In genomic region chr6:127343753-127344659, GRCh38 we compare ENCODE assay signal across 8 cellular contexts. TPM values are rescaled to one million over a fixed set of nuclear protein-coding genes. Genes with fewer than 3 reads are reported as not detected.
DNase-seq lines count a peak whose midpoint lies in the region; TF ChIP-seq lines count a peak whose summit lies in the region.

No MANE protein-coding gene starts in this region.

- POLR2A ChIA-PET in activated CD4-positive, alpha-beta T cell treated with anti-CD3 and anti-CD28 coated beads, Interleukin-2, amount 10 ng/mL, durations not matched to agents 7 days and 5 days (lab: Charles Lee): interaction anchor here (0.7 kb wide), 1 partner anchor 76 kb away, joined by 4 read pairs; no protein-coding TSS in a partner anchor

- H3K4me1 ChIP-seq in MM.1S (ENCODE audit: low read length): peaks cover 5% of the 10 kb centered on the region; the same call in 1 of the 2 replicates
- H3K4me1 ChIP-seq in adrenal gland (replicated peaks in 1 of 2): peaks cover 15 to 31% of the 10 kb centered on the region in 2 donors
- H3K4me1 ChIP-seq in iPS-15b (ENCODE audit: control insufficient read depth, insufficient read depth, low read length): peaks cover 10% of the 10 kb centered on the region
- H3K4me1 ChIP-seq in stomach smooth muscle (ENCODE audit: control insufficient read depth, insufficient read depth, low read length): peaks cover 15% of the 10 kb centered on the region

- peaks cover 49% of the 10 kb centered on the region for H3K79me2 ChIP-seq in MM.1S (ENCODE audit: low read length)

- peak overlapping the region; percentile 82 for H3K4me2 ChIP-seq in MM.1S (ENCODE audit: low read depth, low read length)

- 8 to 11% (median 10%) methylated on average over 27 of the region's 27 CpGs for WGBS in adrenal gland, 4 donors

- no peak for TF ChIP-seq CTCF in MM.1S (IDR thresholded peaks at IDR 0.05; ENCODE audit: low read length)
- TF ChIP-seq CTCF in adrenal gland (IDR thresholded peaks at IDR 0.05): no peak

- H3K9me2 ChIP-seq in MM.1S (replicated peaks; ENCODE audit: insufficient read depth, low read length): no peaks in the 10 kb centered on the region

- peaks cover 11% of the 10 kb centered on the region for H3K4me1 Mint-ChIP-seq in activated CD4-positive, alpha-beta T cell treated with anti-CD3 and anti-CD28 coated beads, Interleukin-2, amount 10 ng/mL, durations not matched to agents 7 days and 5 days

- H3K27me3 Mint-ChIP-seq in activated CD4-positive, alpha-beta T cell treated with anti-CD3 and anti-CD28 coated beads, Interleukin-2, amount 10 ng/mL, durations not matched to agents 7 days and 5 days: no peaks in the 10 kb centered on the region

- H3K27me3 ChIP-seq in MM.1S (replicated peaks; ENCODE audit: insufficient read depth, low read length) (no peaks in the 10 kb centered on the region), adrenal gland (no peaks in the 10 kb centered on the region), iPS-15b (ENCODE audit: control insufficient read depth, insufficient read depth, low read length) (peaks cover 6% of the 10 kb centered on the region), stomach smooth muscle (ENCODE audit: control insufficient read depth in 1 of 2, insufficient read depth in 2 of 2, low read length in 2 of 2) (no peaks in the 10 kb centered on the region)

- peaks cover 3% of the 10 kb centered on the region; the same call in 1 of the 2 replicates for H3F3A ChIP-seq in MM.1S (ENCODE audit: insufficient read depth, low read length)

- CTCF ChIA-PET in activated CD4-positive, alpha-beta T cell treated with anti-CD3 and anti-CD28 coated beads, Interleukin-2, amount 10 ng/mL, durations not matched to agents 7 days and 5 days (lab: Charles Lee): no interaction called here

- H3K27ac ChIP-seq in MM.1S (ENCODE audit: low read length) (peak overlapping the region; percentile 63; the same call in 1 of the 2 replicates), adrenal gland (peak overlapping the region in 4 of 5 donors; percentile 25 to 82 (median 74)), stomach smooth muscle (ENCODE audit: low read length) (peak overlapping the region; percentile 69)

- TF ChIP-seq POLR2A in adrenal gland (IDR thresholded peaks at IDR 0.05): no peak

- H4K20me1 ChIP-seq in MM.1S (ENCODE audit: insufficient read depth, low read length): no peaks in the 10 kb centered on the region

- intact Hi-C loops in adrenal gland (cut with DNase I): no loop called here

- peak overlapping the region; percentile 89 for H3K4me3 ChIP-seq in MM.1S (ENCODE audit: low read length)
- H3K4me3 ChIP-seq in adrenal gland: peak overlapping the region; percentile 17 to 96 (median 70)
- peak overlapping the region; percentile 93 for H3K4me3 ChIP-seq in iPS-15b (ENCODE audit: low read depth, low read length)
- peak overlapping the region; percentile 92 to 93 for H3K4me3 ChIP-seq in stomach smooth muscle (ENCODE audit: low read length in 2 of 2)

- H3K9ac ChIP-seq in MM.1S (ENCODE audit: low read length) (peak overlapping the region; percentile 79), iPS-15b (ENCODE audit: low read depth, low read length) (peak overlapping the region; percentile 71), stomach smooth muscle (ENCODE audit: low read length in 2 of 2) (peak overlapping the region; percentile 80 to 86)

- H2AFZ ChIP-seq in MM.1S (ENCODE audit: low read length): peak overlapping the region; percentile 86

- peaks cover 3% of the 10 kb centered on the region for H3K9me3 Mint-ChIP-seq in activated CD4-positive, alpha-beta T cell treated with anti-CD3 and anti-CD28 coated beads, Interleukin-2, amount 10 ng/mL, durations not matched to agents 7 days and 5 days

- peaks cover 7% of the 10 kb centered on the region for H3K36me3 Mint-ChIP-seq in activated CD4-positive, alpha-beta T cell treated with anti-CD3 and anti-CD28 coated beads, Interleukin-2, amount 10 ng/mL, durations not matched to agents 7 days and 5 days (ENCODE audit: low read depth)

- H3K9me3 ChIP-seq in MM.1S (replicated peaks; ENCODE audit: insufficient read depth, low read length) (no peaks in the 10 kb centered on the region), adrenal gland (replicated peaks in 1 of 3) (no peaks in the 10 kb centered on the region), iPS-15b (ENCODE audit: control insufficient read depth, insufficient read depth, low read length) (no peaks in the 10 kb centered on the region), stomach smooth muscle (ENCODE audit: control insufficient read depth in 2 of 2, low read length in 2 of 2) (no peaks in the 10 kb centered on the region)

- DNase-seq in activated CD4-positive, alpha-beta T cell treated with anti-CD3 and anti-CD28 coated beads, Interleukin-2, amount 10 ng/mL, durations not matched to agents 7 days and 5 days: peak; percentile 25
- DNase-seq in activated CD4-positive, alpha-beta T cell treated with anti-CD3 and anti-CD28 coated beads for 48 hours: no peak
- DNase-seq in MM.1S (peak; percentile 37), adrenal gland (no peak), COR-L47 (lab: John Stamatoyannopoulos, UW) (no peak), UCSD-AML1 (lab: John Stamatoyannopoulos, UW; ENCODE audit: unreplicated experiment) (no peak)

- H3K4me3 Mint-ChIP-seq in activated CD4-positive, alpha-beta T cell treated with anti-CD3 and anti-CD28 coated beads, Interleukin-2, amount 10 ng/mL, durations not matched to agents 7 days and 5 days: no peak overlapping the region

- H3K27ac Mint-ChIP-seq in activated CD4-positive, alpha-beta T cell treated with anti-CD3 and anti-CD28 coated beads, Interleukin-2, amount 10 ng/mL, durations not matched to agents 7 days and 5 days: no peak overlapping the region

- H3K36me3 ChIP-seq in MM.1S (replicated peaks; ENCODE audit: insufficient read depth, low read length) (no peaks in the 10 kb centered on the region), adrenal gland (replicated peaks in 1 of 2) (no peaks in the 10 kb centered on the region), iPS-15b (ENCODE audit: control insufficient read depth, insufficient read depth, low read length) (no peaks in the 10 kb centered on the region), stomach smooth muscle (ENCODE audit: control insufficient read depth in 2 of 2, insufficient read depth in 2 of 2, low read length in 2 of 2) (no peaks in the 10 kb centered on the region)

RNA-seq across cellular contexts. Expression of gene ECHDC1, which starts 0.6 kb away (rescaled TPM):
- total RNA-seq in activated CD4-positive, alpha-beta T cell treated with anti-CD3 and anti-CD28 coated beads, Interleukin-2, amount 10 ng/mL, durations not matched to agents 7 days and 5 days: 10 to 100 TPM; 31.1 to 38.5 TPM
- total RNA-seq in adrenal gland: 10 to 100 TPM; 29.6 to 98.7 (median 38.4) TPM
- polyA plus RNA-seq in adrenal gland: 10 to 100 TPM; 25.0 to 77.4 (median 26.4) TPM

Comparison
In these comparisons a context has a peak if more than half of its experiments do, and no peak if none do; other contexts are left out.
1. DNase-seq: peak in activated CD4-positive, alpha-beta T cell treated with anti-CD3 and anti-CD28 coated beads, Interleukin-2, amount 10 ng/mL, durations not matched to agents 7 days and 5 days (single experiment) and MM.1S (single experiment); none in activated CD4-positive, alpha-beta T cell treated with anti-CD3 and anti-CD28 coated beads for 48 hours (single experiment), adrenal gland (0 of 7), COR-L47 (single experiment) and UCSD-AML1 (single experiment).
2. Peak in every context shown above with its lines, with median percentiles within 50 percentile points of each other: H3K27ac ChIP-seq, H3K4me3 ChIP-seq and H3K9ac ChIP-seq.